Comparison of ENCODE assay signal across 8 cellular contexts in the genomic region with DNA sequence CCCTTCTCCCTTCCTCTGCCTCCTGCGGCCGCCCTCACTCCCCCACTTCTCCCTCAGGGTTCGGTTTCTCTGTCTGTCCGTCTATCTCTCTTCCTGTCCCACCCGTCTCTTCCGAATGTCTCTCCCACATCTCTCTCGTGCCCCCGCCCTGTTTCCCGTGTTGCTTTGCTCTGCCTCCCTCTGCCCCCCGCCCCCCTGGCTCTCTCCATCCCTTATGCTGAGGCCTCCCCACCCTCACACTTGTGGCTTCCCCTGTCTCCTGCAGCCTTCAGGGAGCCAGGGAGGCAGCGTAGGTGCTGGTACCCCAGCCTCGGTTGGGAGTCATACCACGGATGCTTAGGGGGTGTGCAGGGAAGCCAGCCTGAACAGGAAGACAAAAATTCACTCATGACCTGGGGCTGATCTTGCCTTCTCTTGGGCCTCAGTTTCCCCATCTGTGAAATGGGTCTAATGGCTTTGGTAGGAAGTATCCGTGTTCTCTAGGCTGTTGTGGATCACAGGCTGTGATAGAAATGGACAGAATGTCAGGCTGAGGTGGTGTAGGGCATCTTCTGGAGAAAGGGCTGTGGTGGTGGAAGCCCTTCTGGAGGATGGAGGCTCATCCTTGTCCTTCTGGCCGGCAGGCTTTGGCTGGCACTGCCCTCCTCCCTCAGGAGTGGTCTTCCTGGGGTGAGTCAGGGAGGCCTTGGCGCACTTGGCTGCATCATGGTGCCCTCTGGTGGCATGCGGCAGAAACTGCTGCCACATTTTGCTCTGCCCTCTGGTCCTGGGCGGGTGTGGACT. TPM values are rescaled to one million over a fixed set of nuclear protein-coding genes. Genes with fewer than 3 reads are reported as not detected.
DNase-seq lines count a peak whose midpoint lies in the region; ATAC-seq and TF ChIP-seq lines count a peak whose summit lies in the region.

No MANE protein-coding gene starts in this region.

- H3K9me3 ChIP-seq in SJSA1 (replicated peaks) (no peaks in the 10 kb centered on the region), prostate gland (no peaks in the 10 kb centered on the region), uterus (no peaks in the 10 kb centered on the region)

- peaks cover 14% of the 10 kb centered on the region for H3K27me3 Mint-ChIP-seq in activated naive CD4-positive, alpha-beta T cell treated with anti-CD3 and anti-CD28 coated beads, Interleukin-2, amount 10 ng/mL, durations not matched to agents 7 days and 5 days
- H3K27me3 Mint-ChIP-seq in glutamatergic neuron (ENCODE audit: unreplicated experiment): peaks cover 12% of the 10 kb centered on the region

- TF ChIP-seq POLR2A in prostate gland (IDR thresholded peaks at IDR 0.05) (no peak), uterus (IDR thresholded peaks at IDR 0.05) (peak in 1 of 2 donors; percentile 24)

- H3K4me1 Mint-ChIP-seq in activated naive CD4-positive, alpha-beta T cell treated with anti-CD3 and anti-CD28 coated beads, Interleukin-2, amount 10 ng/mL, durations not matched to agents 7 days and 5 days: no peaks in the 10 kb centered on the region
- H3K4me1 Mint-ChIP-seq in glutamatergic neuron (ENCODE audit: low read depth, unreplicated experiment): peaks cover 17% of the 10 kb centered on the region

- no peak overlapping the region for H3K4me3 Mint-ChIP-seq in activated naive CD4-positive, alpha-beta T cell treated with anti-CD3 and anti-CD28 coated beads, Interleukin-2, amount 10 ng/mL, durations not matched to agents 7 days and 5 days
- H3K4me3 Mint-ChIP-seq in glutamatergic neuron (ENCODE audit: unreplicated experiment): no peak overlapping the region

- no peaks in the 10 kb centered on the region for H3K36me3 Mint-ChIP-seq in activated naive CD4-positive, alpha-beta T cell treated with anti-CD3 and anti-CD28 coated beads, Interleukin-2, amount 10 ng/mL, durations not matched to agents 7 days and 5 days
- H3K36me3 Mint-ChIP-seq in glutamatergic neuron (ENCODE audit: unreplicated experiment): no peaks in the 10 kb centered on the region

- H3K27ac ChIP-seq in SJSA1: no peak overlapping the region
- no peak overlapping the region for H3K27ac ChIP-seq in prostate gland
- no peak overlapping the region for H3K27ac ChIP-seq in uterus

- H3K9me3 Mint-ChIP-seq in activated naive CD4-positive, alpha-beta T cell treated with anti-CD3 and anti-CD28 coated beads, Interleukin-2, amount 10 ng/mL, durations not matched to agents 7 days and 5 days: no peaks in the 10 kb centered on the region
- H3K9me3 Mint-ChIP-seq in glutamatergic neuron (ENCODE audit: unreplicated experiment): peaks cover 16% of the 10 kb centered on the region

- no peaks in the 10 kb centered on the region for H3K27me3 ChIP-seq in SJSA1 (replicated peaks)
- no peaks in the 10 kb centered on the region for H3K27me3 ChIP-seq in prostate gland (replicated peaks; ENCODE audit: insufficient read depth)
- H3K27me3 ChIP-seq in uterus: no peaks in the 10 kb centered on the region

- CTCF ChIA-PET in activated naive CD4-positive, alpha-beta T cell treated with anti-CD3 and anti-CD28 coated beads, Interleukin-2, amount 10 ng/mL, durations not matched to agents 7 days and 5 days (lab: Charles Lee): interaction anchor here (0.9 to 4.9 kb wide), 15 partner anchors 9 to 149 kb away, joined by 3 to 26 read pairs (median 6); no protein-coding TSS in a partner anchor

- peak; percentile 95 for TF ChIP-seq CTCF in LNCaP clone FGC (IDR thresholded peaks at IDR 0.05; ENCODE audit: control insufficient read depth, extremely low read depth, insufficient read depth)
- peak; percentile 88 for TF ChIP-seq CTCF in glutamatergic neuron (IDR thresholded peaks at IDR 0.05; ENCODE audit: partially characterized antibody, unreplicated experiment)
- TF ChIP-seq CTCF in prostate gland (IDR thresholded peaks at IDR 0.05): peak; percentile 82 to 96 (median 92)
- TF ChIP-seq CTCF in uterus (IDR thresholded peaks at IDR 0.05): peak; percentile 88 to 94 (median 90)

- peaks cover 15% of the 10 kb centered on the region for H3K4me1 ChIP-seq in SJSA1 (replicated peaks)
- H3K4me1 ChIP-seq in prostate gland (replicated peaks): no peaks in the 10 kb centered on the region
- no peaks in the 10 kb centered on the region for H3K4me1 ChIP-seq in uterus

- DNase-seq in DMS79 (lab: John Stamatoyannopoulos, UW) (peak; percentile 45), LNCaP clone FGC (ENCODE audit: low read depth) (peak; percentile 27), SJSA1 (ENCODE audit: low read depth in 1 of 2, low spot score in 2 of 2) (peak; percentile 68 to 84), glutamatergic neuron (peak; percentile 78), prostate gland (ENCODE audit: low spot score) (peak; percentile 44), uterus (peak; percentile 61 to 67)
- DNase-seq in activated naive CD4-positive, alpha-beta T cell treated with anti-CD3 and anti-CD28 coated beads, Interleukin-2, amount 10 ng/mL, durations not matched to agents 7 days and 5 days: peak; percentile 67

- H3K36me3 ChIP-seq in SJSA1 (no peaks in the 10 kb centered on the region), prostate gland (no peaks in the 10 kb centered on the region), uterus (no peaks in the 10 kb centered on the region)

- no peak for ATAC-seq in HG03025 (IDR thresholded peaks at IDR 0.05; ENCODE audit: low FRiP score, unreplicated experiment)

- peak overlapping the region; percentile 60 for H3K27ac Mint-ChIP-seq in activated naive CD4-positive, alpha-beta T cell treated with anti-CD3 and anti-CD28 coated beads, Interleukin-2, amount 10 ng/mL, durations not matched to agents 7 days and 5 days
- no peak overlapping the region for H3K27ac Mint-ChIP-seq in glutamatergic neuron (ENCODE audit: unreplicated experiment)

- WGBS in prostate gland: 65% methylated on average over 18 of the region's 18 CpGs

- H3K4me3 ChIP-seq in LNCaP clone FGC (ENCODE audit: low read depth, low read length) (no peak overlapping the region), SJSA1 (no peak overlapping the region), prostate gland (no peak overlapping the region), uterus (no peak overlapping the region)

- intact Hi-C loops in prostate gland (cut with DNase I): loop anchor here (5.0 kb wide), 3 partner anchors 54 to 149 kb away; a partner anchor contains a TSS
- intact Hi-C loops in uterus (cut with DNase I; ENCODE audit: low total_unique reads): loop anchor here (5.0 kb wide), 2 partner anchors 134 to 149 kb away; no protein-coding TSS in a partner anchor

RNA-seq across cellular contexts. Expression of a gene that starts 55.5 kb away (rescaled TPM):
- 0.05 TPM in 1 of 2 replicates, not detected in the other for total RNA-seq in SJSA1 (2014; rRNA removed; shearing (Covaris generic))
- total RNA-seq in glutamatergic neuron (ENCODE audit: unreplicated experiment) (11.7 TPM), prostate gland (1 to 10 TPM; 3.3 to 5.0 TPM), uterus (10 to 100 TPM in 1 of 4 donors, 1 to 10 TPM in 2, not detected in 1; 3.9 to 20.1 (median 7.6) TPM)

Comparison
In these comparisons a context has a peak if more than half of its experiments do, and no peak if none do; other contexts are left out.
1. DNase-seq: peak in every context shown above with its lines; median percentile 78 in glutamatergic neuron; 76 in SJSA1; 67 in activated naive CD4-positive, alpha-beta T cell treated with anti-CD3 and anti-CD28 coated beads, Interleukin-2, amount 10 ng/mL, durations not matched to agents 7 days and 5 days; 64 in uterus; 45 in DMS79; 44 in prostate gland; 27 in LNCaP clone FGC.